Comparison of ENCODE assay signal across 35 cellular contexts in genomic region chr16:89055313-89055712, GRCh38. TPM values are rescaled to one million over a fixed set of nuclear protein-coding genes. Genes with fewer than 3 reads are reported as not detected.
DNase-seq lines count a peak whose midpoint lies in the region; ATAC-seq, FAIRE-seq and TF ChIP-seq lines count a peak whose summit lies in the region.
"Had no signal": no experiment of that assay in that cellular context is flagged by ENCODE, and none has a peak within 500 bp of the region (broad histone marks: within the 10 kb centered on the region; RNA-seq: fewer than 3 reads in every experiment).

No MANE protein-coding gene starts in this region.

- H4K20me1 ChIP-seq in HepG2 (ENCODE audit: insufficient read depth, low read length), result no peaks in the 10 kb centered on the region
- H4K20me1 ChIP-seq in neural progenitor cell (ENCODE audit: low read depth), result no peaks in the 10 kb centered on the region
- H4K20me1 ChIP-seq: BLaER1 had no signal

- H3K36me3 Mint-ChIP-seq in Caco-2 (ENCODE audit: insufficient read depth, unreplicated experiment) (peaks cover 5% of the 10 kb centered on the region), neural progenitor cell (no peaks in the 10 kb centered on the region)
- H3K36me3 Mint-ChIP-seq: CD14-positive monocyte; CD4-positive, alpha-beta memory T cell; CD4-positive, CD25-positive, alpha-beta regulatory T cell; CD8-positive, alpha-beta memory T cell; CD8-positive, alpha-beta T cell had no signal

- H2BK5ac ChIP-seq in neuronal stem cell (ENCODE audit: low read length), result no peak overlapping the region

- BruUV-seq in HepG2 (replicated peaks; lab: Mats Ljungman, UMichigan) (no TSS peak), Caco-2 (replicated peaks; lab: Mats Ljungman, UMichigan) (no TSS peak)

- no peaks in the 10 kb centered on the region for H3K79me2 ChIP-seq in HepG2 (ENCODE audit: insufficient read depth, low read length)
- no peaks in the 10 kb centered on the region for H3K79me2 ChIP-seq in neural progenitor cell (ENCODE audit: low read depth)

- H3K9me3 Mint-ChIP-seq in Caco-2 (ENCODE audit: unreplicated experiment) (no peaks in the 10 kb centered on the region), neural progenitor cell (no peaks in the 10 kb centered on the region)
- H3K9me3 Mint-ChIP-seq: CD4-positive, alpha-beta T cell; CD8-positive, alpha-beta T cell had no signal

- no peaks in the 10 kb centered on the region for H3K4me1 ChIP-seq in HepG2 (ENCODE audit: insufficient read depth, low read length)
- H3K4me1 ChIP-seq in right lobe of liver, result no peaks in the 10 kb centered on the region
- H3K4me1 ChIP-seq in Caco-2, result no peaks in the 10 kb centered on the region
- H3K4me1 ChIP-seq in neural progenitor cell, result no peaks in the 10 kb centered on the region
- peaks cover 0 to 2% of the 10 kb centered on the region in 2 donors for H3K4me1 ChIP-seq in neuronal stem cell (ENCODE audit: control insufficient read depth in 2 of 2, insufficient read depth in 1 of 2, low read depth in 1 of 2, low read length in 2 of 2)
- H3K4me1 ChIP-seq: BE2C had no signal

- no peak overlapping the region for H4K91ac ChIP-seq in neuronal stem cell (ENCODE audit: low read depth, low read length, poor library complexity)

- peak overlapping the region; percentile 98 for H3K14ac ChIP-seq in neuronal stem cell (ENCODE audit: low read length)

- TF ChIP-seq POLR2A in HepG2 (IDR thresholded peaks at IDR 0.05; ENCODE audit: insufficient read depth in 1 of 2, low read depth in 2 of 2, low read length in 2 of 2), result no peak
- no peak for TF ChIP-seq POLR2A in right lobe of liver (IDR thresholded peaks at IDR 0.05)

- CTCF ChIA-PET in HepG2 (lab: Yijun Ruan, JAX; ENCODE audit: low intra/inter-chr PET ratio, low total read pairs) (no interaction called here), Caco-2 (lab: Charles Lee) (no interaction called here)

- no peak overlapping the region for H3K9ac ChIP-seq in HepG2 (ENCODE audit: insufficient read depth, low read depth, low read length)
- no peak overlapping the region for H3K9ac ChIP-seq in neural progenitor cell
- H3K9ac ChIP-seq in neuronal stem cell (ENCODE audit: low read depth, low read length, poor library complexity), result no peak overlapping the region
- H3K9ac ChIP-seq: BLaER1; BLaER1 treated with 17β-estradiol and CSF1 and Interleukin-3, amounts not matched to agents 10 nM and 100 nM had no signal

- H4K8ac ChIP-seq in neuronal stem cell (ENCODE audit: low read depth, low read length), result no peak overlapping the region

- peaks cover 37 to 87% of the 10 kb centered on the region in 2 experiments for H3K27me3 ChIP-seq in HepG2 (ENCODE audit: control insufficient read depth in 1 of 2, insufficient read depth in 2 of 2, low read length in 2 of 2)
- no peaks in the 10 kb centered on the region for H3K27me3 ChIP-seq in right lobe of liver
- H3K27me3 ChIP-seq in Caco-2 (replicated peaks; ENCODE audit: control insufficient read depth, insufficient read depth, low read length), result no peaks in the 10 kb centered on the region; the same call in 1 of the 2 replicates
- no peaks in the 10 kb centered on the region for H3K27me3 ChIP-seq in neural progenitor cell
- peaks cover 0 to 41% (median 0%) of the 10 kb centered on the region in 3 experiments for H3K27me3 ChIP-seq in neuronal stem cell (ENCODE audit: control insufficient read depth in 3 of 3, insufficient read depth in 3 of 3, low read depth in 1 of 3, low read length in 3 of 3)
- H3K27me3 ChIP-seq: BLaER1; BLaER1 treated with 17β-estradiol and CSF1 and Interleukin-3, amounts not matched to agents 10 nM and 100 nM had no signal

- H2AFZ ChIP-seq in HepG2 (ENCODE audit: low read length), result no peak overlapping the region
- H2AFZ ChIP-seq in neural progenitor cell (replicated peaks), result no peak overlapping the region
- H2AFZ ChIP-seq in neuronal stem cell (ENCODE audit: low read length), result no peak overlapping the region

- peak overlapping the region; percentile 83 for H3K18ac ChIP-seq in neuronal stem cell (ENCODE audit: low read length)

- TF ChIP-seq CTCF in HepG2 (CRISPR knock-in tag; IDR thresholded peaks at IDR 0.05) (no peak), right lobe of liver (IDR thresholded peaks at IDR 0.05) (no peak), Caco-2 (IDR thresholded peaks at IDR 0.05; ENCODE audit: insufficient read depth in 1 of 2, low read depth in 1 of 2, low read length in 1 of 2, severe bottlenecking in 1 of 2, unreplicated experiment in 1 of 2) (no peak), neural progenitor cell (IDR thresholded peaks at IDR 0.05) (no peak)

- POLR2A ChIA-PET in HepG2 (lab: Yijun Ruan, JAX) (no interaction called here), Caco-2 (lab: Charles Lee) (no interaction called here)

- no peak overlapping the region for H3K4ac ChIP-seq in neuronal stem cell (ENCODE audit: low read length)

- H2BK120ac ChIP-seq in neuronal stem cell (ENCODE audit: low read depth, low read length), result no peak overlapping the region

- ATAC-seq in HepG2 (no peak), right lobe of liver (no peak)
- ATAC-seq: A549; CD8-positive, alpha-beta T cell had no signal

- H3K4me3 Mint-ChIP-seq in Caco-2 (ENCODE audit: unreplicated experiment) (peak overlapping the region; percentile 44), neural progenitor cell (no peak overlapping the region)
- H3K4me3 Mint-ChIP-seq: B cell; CD14-positive monocyte; CD4-positive, alpha-beta T cell; CD4-positive, CD25-positive, alpha-beta regulatory T cell; CD8-positive, alpha-beta T cell had no signal

- FAIRE-seq in HepG2 (lab: Jason Lieb, UNC), result no peak
- FAIRE-seq: A204.1, A549, D721Med had no signal

- peaks cover 2% of the 10 kb centered on the region for H3K79me1 ChIP-seq in neuronal stem cell (ENCODE audit: low read depth, low read length)

- no peak overlapping the region for H2BK12ac ChIP-seq in neuronal stem cell (ENCODE audit: low read length)

- no peak for DNase-seq in HepG2 (ENCODE audit: low spot score)
- no peak for DNase-seq in right lobe of liver
- DNase-seq in Caco-2, result no peak
- no peak for DNase-seq in neural progenitor cell (ENCODE audit: low spot score)
- no peak for DNase-seq in neuronal stem cell (ENCODE audit: low spot score)
- no peak for DNase-seq in GM19240 (ENCODE audit: insufficient read length, low spot score)
- no peak for DNase-seq in NOMO-1 treated with dmso at 0.1 percent for 144 hours (lab: John Stamatoyannopoulos, UW; ENCODE audit: unreplicated experiment)
- DNase-seq in NCI-H1436 (lab: John Stamatoyannopoulos, UW), result no peak
- DNase-seq: ACHN; AML-193; BE2C; C1 segment of cervical spinal cord; Calu3; CD4-positive, alpha-beta memory T cell; CD4-positive, alpha-beta T cell; CD4-positive, CD25-positive, alpha-beta regulatory T cell; CD8-positive, alpha-beta memory T cell; CD8-positive, alpha-beta T cell; COR-L47; DMS 273 treated with DMSO at 0.1 percent for 48 hours; DMS153; DMS53; DMS79; DMS79 treated with DMSO at 0.1 percent for 48 hours; DND-41; EL had no signal

- H2BK15ac ChIP-seq in neuronal stem cell (ENCODE audit: low read length), result peak overlapping the region; percentile 91

- H3K27ac Mint-ChIP-seq in Caco-2 (ENCODE audit: unreplicated experiment) (no peak overlapping the region), neural progenitor cell (peak overlapping the region; percentile 76)
- H3K27ac Mint-ChIP-seq: CD14-positive monocyte; CD4-positive, alpha-beta T cell; CD4-positive, CD25-positive, alpha-beta regulatory T cell; CD8-positive, alpha-beta T cell had no signal

- no peak for TF ChIP-seq RAD21 in HepG2 (CRISPR knock-in tag; IDR thresholded peaks at IDR 0.05)

- no peak for TF ChIP-seq EP300 in HepG2 (IDR thresholded peaks at IDR 0.05; ENCODE audit: low read depth in 2 of 2, low read length in 2 of 2)
- no peak for TF ChIP-seq EP300 in HepG2 (CRISPR knock-in tag; IDR thresholded peaks at IDR 0.05; ENCODE audit: borderline replicate concordance)

- H3F3A ChIP-seq in neural progenitor cell (ENCODE audit: low read depth), result no peaks in the 10 kb centered on the region

- peaks cover 6% of the 10 kb centered on the region for H3K4me1 Mint-ChIP-seq in Caco-2 (ENCODE audit: low read depth, unreplicated experiment)
- H3K4me1 Mint-ChIP-seq in neural progenitor cell, result peaks cover 7% of the 10 kb centered on the region
- H3K4me1 Mint-ChIP-seq: CD4-positive, CD25-positive, alpha-beta regulatory T cell; CD8-positive, alpha-beta memory T cell had no signal

- H3K36me3 ChIP-seq in HepG2 (replicated peaks in 1 of 2; ENCODE audit: control insufficient read depth in 1 of 2, insufficient read depth in 2 of 2, low read length in 2 of 2) (no peaks in the 10 kb centered on the region), right lobe of liver (no peaks in the 10 kb centered on the region), Caco-2 (ENCODE audit: control insufficient read depth, insufficient read depth, low read length) (no peaks in the 10 kb centered on the region), neural progenitor cell (no peaks in the 10 kb centered on the region), neuronal stem cell (replicated peaks in 1 of 2; ENCODE audit: control insufficient read depth in 2 of 2, insufficient read depth in 2 of 2, low read length in 2 of 2) (no peaks in the 10 kb centered on the region)
- H3K36me3 ChIP-seq: BE2C; BLaER1; BLaER1 treated with 17β-estradiol and CSF1 and Interleukin-3, amounts not matched to agents 10 nM and 100 nM had no signal

- intact Hi-C loops in HepG2 (cut with micrococcal nuclease; ENCODE audit: unreplicated experiment) (no loop called here), right lobe of liver (cut with DNase I) (no loop called here), Caco-2 (cut with micrococcal nuclease; ENCODE audit: unreplicated experiment) (no loop called here)

- peak overlapping the region; percentile 88 for H2AK5ac ChIP-seq in neuronal stem cell (ENCODE audit: low read depth, low read length)

- H3K4me2 ChIP-seq in HepG2 (ENCODE audit: low read depth, low read length), result no peak overlapping the region
- no peak overlapping the region for H3K4me2 ChIP-seq in neural progenitor cell
- no peak overlapping the region for H3K4me2 ChIP-seq in neuronal stem cell (ENCODE audit: insufficient read depth, low read length, poor library complexity, severe bottlenecking)
- H3K4me2 ChIP-seq: A549; BLaER1; BLaER1 treated with 17β-estradiol and CSF1 and Interleukin-3, amounts not matched to agents 10 nM and 100 nM had no signal

- H3K9me3 ChIP-seq in HepG2 (ENCODE audit: low read length) (no peaks in the 10 kb centered on the region), right lobe of liver (no peaks in the 10 kb centered on the region), Caco-2 (no peaks in the 10 kb centered on the region), neural progenitor cell (ENCODE audit: low read depth) (no peaks in the 10 kb centered on the region), neuronal stem cell (replicated peaks in 1 of 2; ENCODE audit: control insufficient read depth in 2 of 2, insufficient read depth in 1 of 2, low read depth in 1 of 2, low read length in 2 of 2) (peaks cover 0 to 4% of the 10 kb centered on the region in 2 donors)
- H3K9me3 ChIP-seq: A549; BE2C; BLaER1; BLaER1 treated with 17β-estradiol and CSF1 and Interleukin-3, amounts not matched to agents 10 nM and 100 nM had no signal

- H3K4me3 ChIP-seq in HepG2 (replicated peaks in 1 of 3; ENCODE audit: insufficient read depth in 1 of 3, low read depth in 2 of 3, low read length in 3 of 3) (no peak overlapping the region), right lobe of liver (no peak overlapping the region), Caco-2 (ENCODE audit: low read depth, low read length) (no peak overlapping the region), neural progenitor cell (no peak overlapping the region), neuronal stem cell (ENCODE audit: low read length in 2 of 2) (no peak overlapping the region)
- H3K4me3 ChIP-seq: A549; BLaER1; BLaER1 treated with 17β-estradiol and CSF1 and Interleukin-3, amounts not matched to agents 10 nM and 100 nM had no signal

- no peaks in the 10 kb centered on the region for H3K27me3 Mint-ChIP-seq in Caco-2 (ENCODE audit: insufficient read depth, unreplicated experiment)
- H3K27me3 Mint-ChIP-seq in neural progenitor cell (ENCODE audit: insufficient read depth, low read depth), result peaks cover 4% of the 10 kb centered on the region
- H3K27me3 Mint-ChIP-seq: B cell; CD4-positive, alpha-beta memory T cell; CD4-positive, alpha-beta T cell; CD4-positive, CD25-positive, alpha-beta regulatory T cell; CD8-positive, alpha-beta memory T cell had no signal

- in situ Hi-C loops in HepG2 (cut with HindIII; ENCODE audit: extremely low pct_ligation_motif_present, low pct_unique_long_range_greater_than_20kb), result no loop called here

- WGBS in HepG2 (ENCODE audit: low lambda C conversion rate), result 3% methylated on average over 10 of the region's 15 CpGs
- WGBS in right lobe of liver (ENCODE audit: insufficient coverage, low coverage, low lambda C conversion rate, missing lambda C conversion rate), result no CpG with 5 or more reads among the region's 15 CpGs
- WGBS in neuronal stem cell (ENCODE audit: extremely low coverage in 2 of 2, insufficient read length in 2 of 2, insufficient replicate concordance in 1 of 2), 2 donors, result no CpG with 5 or more reads among the region's 15 CpGs

- no peak overlapping the region for H3K27ac ChIP-seq in HepG2 (ENCODE audit: extremely low read length, insufficient read depth, low read length)
- H3K27ac ChIP-seq in right lobe of liver, result no peak overlapping the region
- H3K27ac ChIP-seq in neural progenitor cell, result no peak overlapping the region
- no peak overlapping the region for H3K27ac ChIP-seq in neuronal stem cell (replicated peaks; ENCODE audit: low read length)
- H3K27ac ChIP-seq: 22Rv1; A549; BLaER1; BLaER1 treated with 17β-estradiol and CSF1 and Interleukin-3, amounts not matched to agents 10 nM and 100 nM; C4-2B had no signal

- H3K23ac ChIP-seq in neuronal stem cell (ENCODE audit: low read depth, low read length, poor library complexity), result no peak overlapping the region

RNA-seq across cellular contexts. Expression of gene ACSF3, which starts 38.3 kb away (rescaled TPM):
- 23.5 and 30.6 TPM in 2 replicates for total RNA-seq in HepG2 (2016; rRNA removed; fragmentation: Illumina TruSeq; extraction: Trizol)
- 13.8 and 14.5 TPM in 2 replicates for total RNA-seq in HepG2 (2016; cell fraction: cytosol; rRNA removed; fragmentation: Illumina TruSeq; extraction: Trizol; ENCODE audit: low read depth)
- 22.1 and 29.1 TPM in 2 replicates for total RNA-seq in HepG2 (2016; cell fraction: insoluble cytoplasmic fraction; rRNA removed; fragmentation: Illumina TruSeq; extraction: Trizol)
- 23.0 and 24.3 TPM in 2 replicates for total RNA-seq in HepG2 (2016; cell fraction: membrane; rRNA removed; fragmentation: Illumina TruSeq; extraction: Trizol)
- 19.3 and 21.6 TPM in 2 replicates for total RNA-seq in HepG2 (2016; cell fraction: nucleus; rRNA removed; fragmentation: Illumina TruSeq; extraction: Trizol)
- 14.9 and 16.5 TPM in 2 replicates for polyA plus RNA-seq in HepG2 (2011; rRNA removed)
- 11.3 and 15.5 TPM in 2 replicates for polyA plus RNA-seq in HepG2 (2011; cell fraction: cytosol; rRNA removed)
- 31.3 and 34.0 TPM in 2 replicates for polyA plus RNA-seq in HepG2 (2011; cell fraction: nucleus; rRNA removed)
- 16.6 and 17.2 TPM in 2 replicates for polyA plus RNA-seq in HepG2 (2012)
- polyA plus RNA-seq in HepG2 (2016; cell fraction: cytosol; fragmentation: Illumina TruSeq; extraction: Trizol; ENCODE audit: low read depth), result 6.9 and 9.7 TPM in 2 replicates
- 21.8 and 22.0 TPM in 2 replicates for polyA plus RNA-seq in HepG2 (2016; cell fraction: insoluble cytoplasmic fraction; fragmentation: Illumina TruSeq; extraction: Trizol; ENCODE audit: low read depth)
- 11.2 and 13.0 TPM in 2 replicates for polyA plus RNA-seq in HepG2 (2016; cell fraction: membrane; fragmentation: Illumina TruSeq; extraction: Trizol; ENCODE audit: low read depth)
- polyA plus RNA-seq in HepG2 (2016; cell fraction: nucleus; fragmentation: Illumina TruSeq; extraction: Trizol; ENCODE audit: insufficient read depth, low read depth), result 37.2 and 38.9 TPM in 2 replicates
- 46.7 and 47.0 TPM in 2 replicates for polyA minus RNA-seq in HepG2 (2011; rRNA and poly(A)+ RNA removed; ENCODE audit: low replicate concordance)
- polyA minus RNA-seq in HepG2 (2011; cell fraction: cytosol; rRNA and poly(A)+ RNA removed), result 22.4 and 32.0 TPM in 2 replicates
- 35.9 and 36.8 TPM in 2 replicates for polyA minus RNA-seq in HepG2 (2011; cell fraction: nucleus; rRNA and poly(A)+ RNA removed)
- 10 to 100 TPM; 20.2 to 33.6 (median 29.4) TPM for total RNA-seq in right lobe of liver
- 49.5 and 55.2 TPM in 2 replicates for total RNA-seq in Caco-2 (2022)
- total RNA-seq in neural progenitor cell (ENCODE audit: low replicate concordance), result 14.5 and 25.9 TPM in 2 replicates
- polyA plus RNA-seq in neuronal stem cell (2013, experiment 1 of 2), result 8.9 TPM
- polyA plus RNA-seq in neuronal stem cell (2013, experiment 2 of 2), result 9.7 TPM
